2 cellular contexts compared by ENCODE assay signal in the genomic region with DNA sequence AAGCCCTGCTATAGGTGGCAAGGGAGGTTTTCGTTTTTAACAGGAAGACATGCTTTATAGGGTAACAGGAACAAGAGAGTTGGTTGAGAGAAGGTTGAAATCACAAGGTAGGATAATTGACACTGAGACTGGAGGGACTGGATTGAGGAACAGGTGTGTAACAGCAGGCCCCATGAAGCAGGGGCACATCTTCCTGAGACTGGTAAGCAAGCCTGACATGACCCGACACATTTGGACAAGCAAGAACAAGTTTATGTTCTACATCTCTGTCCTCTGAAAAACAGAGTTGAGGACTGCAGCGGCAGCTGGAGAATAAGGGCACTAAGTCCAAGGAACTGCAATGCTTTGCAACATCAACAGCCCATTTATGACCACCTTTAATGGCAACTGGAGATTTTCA.
TF ChIP-seq lines count a peak whose summit lies in the region.

No MANE protein-coding gene starts in this region.

TF ChIP-seq in SK-N-SH, 30 proteins besides CTCF, POLR2A, EP300 and RAD21:
- TF ChIP-seq, protein P1, sequence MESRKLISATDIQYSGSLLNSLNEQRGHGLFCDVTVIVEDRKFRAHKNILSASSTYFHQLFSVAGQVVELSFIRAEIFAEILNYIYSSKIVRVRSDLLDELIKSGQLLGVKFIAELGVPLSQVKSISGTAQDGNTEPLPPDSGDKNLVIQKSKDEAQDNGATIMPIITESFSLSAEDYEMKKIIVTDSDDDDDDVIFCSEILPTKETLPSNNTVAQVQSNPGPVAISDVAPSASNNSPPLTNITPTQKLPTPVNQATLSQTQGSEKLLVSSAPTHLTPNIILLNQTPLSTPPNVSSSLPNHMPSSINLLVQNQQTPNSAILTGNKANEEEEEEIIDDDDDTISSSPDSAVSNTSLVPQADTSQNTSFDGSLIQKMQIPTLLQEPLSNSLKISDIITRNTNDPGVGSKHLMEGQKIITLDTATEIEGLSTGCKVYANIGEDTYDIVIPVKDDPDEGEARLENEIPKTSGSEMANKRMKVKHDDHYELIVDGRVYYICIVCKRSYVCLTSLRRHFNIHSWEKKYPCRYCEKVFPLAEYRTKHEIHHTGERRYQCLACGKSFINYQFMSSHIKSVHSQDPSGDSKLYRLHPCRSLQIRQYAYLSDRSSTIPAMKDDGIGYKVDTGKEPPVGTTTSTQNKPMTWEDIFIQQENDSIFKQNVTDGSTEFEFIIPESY (IDR thresholded peaks at IDR 0.05; ENCODE audit: borderline replicate concordance, low read depth): no peak
- TF ChIP-seq SMC3 (IDR thresholded peaks at IDR 0.05; ENCODE audit: low read depth, low read length) (no peak), TEAD4 (IDR thresholded peaks at IDR 0.05; ENCODE audit: borderline replicate concordance, insufficient read depth) (no peak), YY1 (IDR thresholded peaks at IDR 0.05; ENCODE audit: low read depth) (no peak), NFIC (IDR thresholded peaks at IDR 0.05; ENCODE audit: borderline replicate concordance) (no peak), NRF1 (IDR thresholded peaks at IDR 0.05; ENCODE audit: low read depth, low read length) (no peak), SIN3A (IDR thresholded peaks at IDR 0.05; ENCODE audit: borderline replicate concordance, low read depth, low read length) (no peak), GABPA (IDR thresholded peaks at IDR 0.05; ENCODE audit: low read depth) (no peak), RFX5 (IDR thresholded peaks at IDR 0.05; ENCODE audit: low read length) (no peak), POLR2AphosphoS5 (IDR thresholded peaks at IDR 0.05; ENCODE audit: low read depth, low read length) (no peak), ELF1 (IDR thresholded peaks at IDR 0.05) (no peak), FOXJ3 (CRISPR knock-in tag; IDR thresholded peaks at IDR 0.05) (no peak), TAF1 (IDR thresholded peaks at IDR 0.05; ENCODE audit: borderline replicate concordance, low read depth, low read length) (no peak)
- TF ChIP-seq, protein P2, sequence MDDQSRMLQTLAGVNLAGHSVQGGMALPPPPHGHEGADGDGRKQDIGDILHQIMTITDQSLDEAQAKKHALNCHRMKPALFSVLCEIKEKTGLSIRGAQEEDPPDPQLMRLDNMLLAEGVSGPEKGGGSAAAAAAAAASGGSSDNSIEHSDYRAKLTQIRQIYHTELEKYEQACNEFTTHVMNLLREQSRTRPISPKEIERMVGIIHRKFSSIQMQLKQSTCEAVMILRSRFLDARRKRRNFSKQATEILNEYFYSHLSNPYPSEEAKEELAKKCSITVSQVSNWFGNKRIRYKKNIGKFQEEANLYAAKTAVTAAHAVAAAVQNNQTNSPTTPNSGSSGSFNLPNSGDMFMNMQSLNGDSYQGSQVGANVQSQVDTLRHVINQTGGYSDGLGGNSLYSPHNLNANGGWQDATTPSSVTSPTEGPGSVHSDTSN (IDR thresholded peaks at IDR 0.05): no peak

TF ChIP-seq in SK-N-SH treated with all-trans-retinoic acid at 6 μM for 48 hours, 23 proteins besides CTCF, POLR2A, EP300 and RAD21 (continued from another document):
- TF ChIP-seq, protein P3, sequence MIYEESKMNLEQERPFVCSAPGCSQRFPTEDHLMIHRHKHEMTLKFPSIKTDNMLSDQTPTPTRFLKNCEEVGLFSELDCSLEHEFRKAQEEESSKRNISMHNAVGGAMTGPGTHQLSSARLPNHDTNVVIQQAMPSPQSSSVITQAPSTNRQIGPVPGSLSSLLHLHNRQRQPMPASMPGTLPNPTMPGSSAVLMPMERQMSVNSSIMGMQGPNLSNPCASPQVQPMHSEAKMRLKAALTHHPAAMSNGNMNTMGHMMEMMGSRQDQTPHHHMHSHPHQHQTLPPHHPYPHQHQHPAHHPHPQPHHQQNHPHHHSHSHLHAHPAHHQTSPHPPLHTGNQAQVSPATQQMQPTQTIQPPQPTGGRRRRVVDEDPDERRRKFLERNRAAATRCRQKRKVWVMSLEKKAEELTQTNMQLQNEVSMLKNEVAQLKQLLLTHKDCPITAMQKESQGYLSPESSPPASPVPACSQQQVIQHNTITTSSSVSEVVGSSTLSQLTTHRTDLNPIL (CRISPR knock-in tag; IDR thresholded peaks at IDR 0.05; ENCODE audit: low read depth): no peak
- no peak for TF ChIP-seq TOX (CRISPR knock-in tag; IDR thresholded peaks at IDR 0.05; ENCODE audit: borderline replicate concordance)
- no peak for TF ChIP-seq GLIS3 (CRISPR knock-in tag; IDR thresholded peaks at IDR 0.05)
- TF ChIP-seq ZFP3 (CRISPR knock-in tag; IDR thresholded peaks at IDR 0.05): no peak
